9 cellular contexts compared by ENCODE assay signal in the genomic region with DNA sequence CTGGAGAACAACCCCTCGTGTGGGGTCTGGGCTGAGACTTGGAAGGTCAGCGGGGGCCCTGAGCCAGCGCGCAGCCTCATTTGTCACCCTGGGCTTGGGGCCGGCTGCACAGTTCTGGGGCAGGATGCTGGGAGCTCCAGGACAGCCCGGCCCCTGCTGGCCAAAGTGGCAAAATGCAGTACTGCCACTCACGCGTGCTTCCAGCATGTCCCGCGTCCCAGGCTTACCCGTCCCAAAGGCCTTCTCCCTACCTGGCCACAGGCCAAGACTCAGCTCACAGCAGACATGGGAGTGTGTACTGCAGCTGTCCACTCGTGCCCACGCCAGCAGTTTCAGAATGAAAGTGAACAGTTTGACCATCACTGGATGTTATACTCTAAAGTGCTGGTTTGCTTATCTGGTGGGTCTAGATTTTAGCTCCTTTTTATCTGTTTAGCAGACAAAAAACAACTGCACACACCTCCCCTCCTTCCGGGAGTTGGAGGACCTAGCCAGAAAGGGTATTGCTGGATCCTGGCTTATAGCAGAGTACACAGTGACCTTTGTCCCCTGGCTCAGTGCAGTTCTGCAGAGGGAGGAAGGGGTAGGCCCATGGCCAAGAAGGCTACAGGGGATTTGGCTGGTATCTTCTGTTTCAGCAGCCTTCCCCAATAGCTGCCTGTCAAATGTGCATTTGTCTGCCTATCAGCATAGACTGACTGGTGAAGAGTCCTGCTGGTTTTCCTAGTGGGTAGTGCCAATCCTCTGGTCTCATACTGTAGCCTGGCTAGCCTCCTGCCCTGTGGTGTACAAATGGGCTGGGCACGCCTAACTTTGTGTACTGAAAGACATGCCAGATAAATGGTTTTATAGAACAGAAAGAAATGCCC. TPM values are rescaled to one million over a fixed set of nuclear protein-coding genes. Genes with fewer than 3 reads are reported as not detected.
DNase-seq lines count a peak whose midpoint lies in the region; FAIRE-seq and TF ChIP-seq lines count a peak whose summit lies in the region.
"Had no signal": no experiment of that assay in that cellular context is flagged by ENCODE, and none has a peak within 500 bp of the region (broad histone marks: within the 10 kb centered on the region; RNA-seq: fewer than 3 reads in every experiment).

No MANE protein-coding gene starts in this region.

- H3K27me3 ChIP-seq in endothelial cell of umbilical vein (ENCODE audit: control insufficient read depth in 2 of 2, insufficient read depth in 2 of 2, low read length in 2 of 2) = no peaks in the 10 kb centered on the region

- peak overlapping the region; percentile 66 for H2AFZ ChIP-seq in endothelial cell of umbilical vein (ENCODE audit: low read depth, low read length)

- CTCF ChIA-PET in endothelial cell of umbilical vein (lab: Charles Lee) = interaction anchor here (0.7 to 2.4 kb wide), 42 partner anchors 8 to 546 kb away, joined by 3 to 23 read pairs (median 4); a partner anchor contains a TSS

- no peak overlapping the region for H3K27ac ChIP-seq in endothelial cell of umbilical vein (ENCODE audit: insufficient read depth, low read depth, low read length)

- H3K79me2 ChIP-seq in endothelial cell of umbilical vein (ENCODE audit: control insufficient read depth, insufficient read depth, low read length) = no peaks in the 10 kb centered on the region

- peaks cover 3% of the 10 kb centered on the region for H3K4me1 ChIP-seq in endothelial cell of umbilical vein (ENCODE audit: control insufficient read depth, extremely low read depth, insufficient read depth, low read length)

- peak; percentile 24 for DNase-seq in DMS53 treated with DMSO at 0.1 percent for 48 hours (lab: John Stamatoyannopoulos, UW; ENCODE audit: unreplicated experiment)
- peak; percentile 72 for DNase-seq in HCEC 1CT
- DNase-seq in NCI-H82 (lab: John Stamatoyannopoulos, UW) = peak; percentile 78
- peak; percentile 24 for DNase-seq in activated T-cell treated with anti-CD3 and anti-CD28 coated beads for 1 hour (ENCODE audit: low read depth)
- peak; percentile 75 for DNase-seq in endothelial cell of umbilical vein (ENCODE audit: low read depth, low spot score)
- DNase-seq in midbrain (lab: John Stamatoyannopoulos, UW) = peak; percentile 91
- peak; percentile 41 for DNase-seq in stimulated activated CD8-positive, alpha-beta memory T cell treated with anti-CD3 and anti-CD28 coated beads, Interleukin-4, amount 100 ng/mL, for 24 hours (ENCODE audit: low read depth)
- no peak for DNase-seq in SKM-1 (lab: John Stamatoyannopoulos, UW; ENCODE audit: unreplicated experiment)

- intact Hi-C loops in endothelial cell of umbilical vein (cut with micrococcal nuclease) = no loop called here

- TF ChIP-seq CTCF in endothelial cell of umbilical vein (IDR thresholded peaks at IDR 0.05; ENCODE audit: extremely low read depth in 1 of 2, insufficient read depth in 1 of 2, low read depth in 1 of 2, low read length in 2 of 2) = peak; percentile 90

- H3K9me3 ChIP-seq in endothelial cell of umbilical vein (replicated peaks; ENCODE audit: control insufficient read depth, insufficient read depth, low read length) = no peaks in the 10 kb centered on the region

- H3K9me1 ChIP-seq in endothelial cell of umbilical vein (replicated peaks; ENCODE audit: control insufficient read depth, extremely low read depth, insufficient read depth, low read length) = no peaks in the 10 kb centered on the region

- no TSS peak for BruUV-seq in endothelial cell of umbilical vein (replicated peaks; lab: Mats Ljungman, UMichigan)

- H4K20me1 ChIP-seq in endothelial cell of umbilical vein (replicated peaks; ENCODE audit: control insufficient read depth, extremely low read depth, insufficient read depth, low read length) = no peaks in the 10 kb centered on the region

- dilution Hi-C loops in endothelial cell of umbilical vein (cut with MboI; ENCODE audit: extremely low pct_ligation_motif_present, low sequenced_read_pairs) = no loop called here

- no peak overlapping the region for H3K9ac ChIP-seq in endothelial cell of umbilical vein (replicated peaks; ENCODE audit: extremely low read depth, insufficient read depth, low read length)

- no peak overlapping the region for H3K4me3 ChIP-seq in endothelial cell of umbilical vein (replicated peaks in 1 of 3; ENCODE audit: insufficient read depth in 1 of 3, low read depth in 1 of 3, low read length in 3 of 3)

- TF ChIP-seq POLR2A in endothelial cell of umbilical vein (IDR thresholded peaks at IDR 0.05; ENCODE audit: low read depth, low read length) = no peak

- POLR2A ChIA-PET in endothelial cell of umbilical vein (lab: Charles Lee) = interaction anchor here (1.2 kb wide), 1 partner anchor 24 kb away, joined by 3 read pairs; a partner anchor contains a TSS

- FAIRE-seq in endothelial cell of umbilical vein (lab: Jason Lieb, UNC) = peak; percentile 76
- FAIRE-seq: colon had no signal

- H3K4me2 ChIP-seq in endothelial cell of umbilical vein (ENCODE audit: insufficient read depth, low read length) = no peak overlapping the region

- no peaks in the 10 kb centered on the region for H3K36me3 ChIP-seq in endothelial cell of umbilical vein (ENCODE audit: control insufficient read depth in 2 of 2, extremely low read depth in 1 of 2, insufficient read depth in 2 of 2, low read length in 2 of 2)

TF ChIP-seq in endothelial cell of umbilical vein, 7 proteins besides CTCF, POLR2A, EP300 and RAD21:
- TF ChIP-seq, protein P1, sequence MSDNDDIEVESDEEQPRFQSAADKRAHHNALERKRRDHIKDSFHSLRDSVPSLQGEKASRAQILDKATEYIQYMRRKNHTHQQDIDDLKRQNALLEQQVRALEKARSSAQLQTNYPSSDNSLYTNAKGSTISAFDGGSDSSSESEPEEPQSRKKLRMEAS (IDR thresholded peaks at IDR 0.05; ENCODE audit: insufficient read depth, insufficient read length) = peak; percentile 46
- TF ChIP-seq JUN (IDR thresholded peaks at IDR 0.05; ENCODE audit: borderline replicate concordance, insufficient read depth, insufficient read length, low read depth) = no peak

RNA-seq across cellular contexts. Expression of a gene that starts 23.2 kb away (rescaled TPM):
- 72.4 and 81.8 TPM in 2 replicates for total RNA-seq in endothelial cell of umbilical vein
- 138 and 143 TPM in 2 replicates for polyA plus RNA-seq in endothelial cell of umbilical vein
- 106 and 115 TPM in 2 replicates for polyA plus RNA-seq in endothelial cell of umbilical vein (2011; cell fraction: cytosol; rRNA removed)
- 373 and 391 TPM in 2 replicates for polyA plus RNA-seq in endothelial cell of umbilical vein (2011; cell fraction: nucleus; rRNA removed)
- polyA plus RNA-seq in endothelial cell of umbilical vein (2012) = 75.9 and 82.9 TPM in 2 replicates
- polyA minus RNA-seq in endothelial cell of umbilical vein = 97.1 and 99.2 TPM in 2 replicates
- polyA minus RNA-seq in endothelial cell of umbilical vein (2011; cell fraction: cytosol; rRNA and poly(A)+ RNA removed) = 24.8 TPM
- 117 and 128 TPM in 2 replicates for polyA minus RNA-seq in endothelial cell of umbilical vein (2011; cell fraction: nucleus; rRNA and poly(A)+ RNA removed)

RNA-seq across cellular contexts. Expression of a gene that starts 54.5 kb away (rescaled TPM):
- total RNA-seq in endothelial cell of umbilical vein = 12.8 and 13.4 TPM in 2 replicates
- polyA plus RNA-seq in endothelial cell of umbilical vein = 19.1 and 26.2 TPM in 2 replicates
- polyA plus RNA-seq in endothelial cell of umbilical vein (2011; cell fraction: cytosol; rRNA removed) = 9.7 and 12.6 TPM in 2 replicates
- polyA plus RNA-seq in endothelial cell of umbilical vein (2011; cell fraction: nucleus; rRNA removed) = 19.1 and 21.3 TPM in 2 replicates
- polyA plus RNA-seq in endothelial cell of umbilical vein (2012) = 9.0 and 9.2 TPM in 2 replicates
- 15.3 and 27.1 TPM in 2 replicates for polyA minus RNA-seq in endothelial cell of umbilical vein
- polyA minus RNA-seq in endothelial cell of umbilical vein (2011; cell fraction: cytosol; rRNA and poly(A)+ RNA removed) = 22.5 TPM
- polyA minus RNA-seq in endothelial cell of umbilical vein (2011; cell fraction: nucleus; rRNA and poly(A)+ RNA removed) = 7.6 and 11.2 TPM in 2 replicates
